Comparison of ENCODE assay signal across 1 cellular context in genomic region chr10:48215148-48215982, GRCh38.
TF ChIP-seq lines count a peak whose summit lies in the region.

No MANE protein-coding gene starts in this region.

TF ChIP-seq in GM23338, 12 proteins besides CTCF, POLR2A, EP300 and RAD21 (continued from another document):
- no peak for TF ChIP-seq ZNF462 (CRISPR knock-in tag; IDR thresholded peaks at IDR 0.05)
- no peak for TF ChIP-seq CREB1 (CRISPR knock-in tag; IDR thresholded peaks at IDR 0.05; ENCODE audit: low read depth)
